ENCODE assay signal across 8 cellular contexts in the genomic region with DNA sequence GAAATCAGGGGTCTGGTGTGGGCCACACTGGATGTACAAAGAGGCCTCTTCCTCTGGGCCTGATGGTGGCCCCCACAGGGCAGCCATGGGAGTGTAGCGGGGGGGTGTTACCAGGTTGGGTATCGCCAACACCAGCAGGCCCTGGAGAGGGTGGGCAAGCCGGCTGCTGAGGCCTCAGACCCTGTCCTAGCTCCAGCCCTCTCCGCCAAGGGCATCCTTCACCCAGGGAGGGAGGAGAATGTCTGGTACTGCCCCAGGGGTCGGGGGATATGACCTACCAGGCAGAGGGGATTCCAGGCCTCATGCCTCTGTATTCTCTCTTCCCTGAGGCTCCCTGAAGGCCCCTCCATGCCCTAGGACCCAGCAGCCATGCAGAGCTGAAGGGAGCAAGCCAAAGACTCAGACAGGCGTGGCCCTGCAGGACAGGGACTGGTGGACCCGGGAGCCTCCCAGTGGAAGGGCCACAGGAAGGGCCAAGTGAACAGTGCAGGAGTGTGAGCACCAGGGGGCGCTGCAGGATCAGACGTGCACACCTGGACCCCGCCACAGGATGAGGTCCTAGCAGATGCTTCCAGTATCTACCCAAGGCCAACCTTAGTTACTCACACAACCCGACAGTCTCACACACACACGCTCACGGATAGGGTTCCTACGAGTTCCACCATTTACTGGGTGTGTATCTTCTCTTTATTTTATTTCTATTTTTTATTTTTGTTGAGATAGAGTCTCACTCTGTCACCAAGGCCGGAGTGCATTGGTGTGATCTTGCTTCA. TPM values are rescaled to one million over a fixed set of nuclear protein-coding genes. Genes with fewer than 3 reads are reported as not detected.
A peak's percentile ranks its signal among the peaks of the same experiment; 100 is the strongest.
DNase-seq lines count a peak whose midpoint lies in the region; ATAC-seq and TF ChIP-seq lines count a peak whose summit lies in the region.

No MANE protein-coding gene starts in this region.

- peak; percentile 83 for DNase-seq in CD14-positive monocyte (ENCODE audit: low spot score)
- DNase-seq in LoVo (ENCODE audit: low spot score), result peak; percentile 86
- peak; percentile 66 for DNase-seq in SHP77 treated with DMSO at 0.1 percent for 48 hours (lab: John Stamatoyannopoulos, UW)
- DNase-seq in activated T-helper 2 cell treated with anti-CD3 and anti-CD28 coated beads, Interferon-gamma antibody, Interleukin-2, Interleukin-4, amounts not matched to agents 10 μg/mL and 5 μg/mL and 100 μg/mL, durations not matched to agents 14 hours and 24 hours and 36 hours (ENCODE audit: low spot score), result peak; percentile 83
- peak; percentile 65 to 89 for DNase-seq in foreskin fibroblast
- peak; percentile 70 for DNase-seq in occipital lobe (lab: John Stamatoyannopoulos, UW)
- peak; percentile 94 to 95 for DNase-seq in suprapubic skin (ENCODE audit: low spot score in 2 of 2)

- H3K27me3 Mint-ChIP-seq in CD14-positive monocyte (ENCODE audit: low read depth in 3 of 3), result peaks cover 17 to 33% (median 20%) of the 10 kb centered on the region in 3 donors
- H3K27me3 Mint-ChIP-seq in activated T-helper 2 cell treated with anti-CD3 and anti-CD28 coated beads, Interferon-gamma antibody, Interleukin-2, Interleukin-4, amounts not matched to agents 10 μg/mL and 5 μg/mL and 100 μg/mL, durations not matched to agents 14 hours and 24 hours and 36 hours (ENCODE audit: low read depth), result no peaks in the 10 kb centered on the region

- H3K4me3 ChIP-seq in foreskin fibroblast (ENCODE audit: low read depth in 1 of 2, low read length in 2 of 2) (no peak overlapping the region), suprapubic skin (no peak overlapping the region)

- H3K9me3 Mint-ChIP-seq in CD14-positive monocyte, result no peaks in the 10 kb centered on the region
- no peaks in the 10 kb centered on the region for H3K9me3 Mint-ChIP-seq in activated T-helper 2 cell treated with anti-CD3 and anti-CD28 coated beads, Interferon-gamma antibody, Interleukin-2, Interleukin-4, amounts not matched to agents 10 μg/mL and 5 μg/mL and 100 μg/mL, durations not matched to agents 14 hours and 24 hours and 36 hours

- H3K4me3 Mint-ChIP-seq in CD14-positive monocyte, result no peak overlapping the region
- no peak overlapping the region for H3K4me3 Mint-ChIP-seq in activated T-helper 2 cell treated with anti-CD3 and anti-CD28 coated beads, Interferon-gamma antibody, Interleukin-2, Interleukin-4, amounts not matched to agents 10 μg/mL and 5 μg/mL and 100 μg/mL, durations not matched to agents 14 hours and 24 hours and 36 hours (ENCODE audit: low read depth)

- no peak for TF ChIP-seq EP300 in suprapubic skin (IDR thresholded peaks at IDR 0.05)

- H3K27ac ChIP-seq in suprapubic skin, result no peak overlapping the region

- TF ChIP-seq POLR2A in suprapubic skin (IDR thresholded peaks at IDR 0.05), result no peak

- H3K27me3 ChIP-seq in suprapubic skin, result no peaks in the 10 kb centered on the region

- no peak overlapping the region for H3K27ac Mint-ChIP-seq in CD14-positive monocyte
- peak overlapping the region; percentile 68 for H3K27ac Mint-ChIP-seq in activated T-helper 2 cell treated with anti-CD3 and anti-CD28 coated beads, Interferon-gamma antibody, Interleukin-2, Interleukin-4, amounts not matched to agents 10 μg/mL and 5 μg/mL and 100 μg/mL, durations not matched to agents 14 hours and 24 hours and 36 hours

- intact Hi-C loops in CD14-positive monocyte (cut with micrococcal nuclease), result loop anchor here (2.0 kb wide), 1 partner anchor 177 kb away; no protein-coding TSS in a partner anchor
- intact Hi-C loops in activated T-helper 2 cell treated with anti-CD3 and anti-CD28 coated beads, Interferon-gamma antibody, Interleukin-2, Interleukin-4, amounts not matched to agents 10 μg/mL and 5 μg/mL and 100 μg/mL, durations not matched to agents 14 hours and 24 hours and 36 hours (cut with micrococcal nuclease), result loop anchor here (1.0 to 5.0 kb wide), 3 partner anchors 38 to 195 kb away; partner anchors contain the start of gene NOL3

- peak; percentile 97 for TF ChIP-seq CTCF in CD14-positive monocyte (IDR thresholded peaks at IDR 0.05)
- TF ChIP-seq CTCF in foreskin fibroblast (IDR thresholded peaks at IDR 0.05; ENCODE audit: low read depth, low read length), result peak; percentile 90
- TF ChIP-seq CTCF in suprapubic skin (IDR thresholded peaks at IDR 0.05), result peak; percentile 90 to 94

- H3K36me3 Mint-ChIP-seq in CD14-positive monocyte, result no peaks in the 10 kb centered on the region
- peaks cover 17% of the 10 kb centered on the region for H3K36me3 Mint-ChIP-seq in activated T-helper 2 cell treated with anti-CD3 and anti-CD28 coated beads, Interferon-gamma antibody, Interleukin-2, Interleukin-4, amounts not matched to agents 10 μg/mL and 5 μg/mL and 100 μg/mL, durations not matched to agents 14 hours and 24 hours and 36 hours (ENCODE audit: low read depth)

- H3K4me1 Mint-ChIP-seq in CD14-positive monocyte, result peaks cover 7% of the 10 kb centered on the region
- peaks cover 50% of the 10 kb centered on the region for H3K4me1 Mint-ChIP-seq in activated T-helper 2 cell treated with anti-CD3 and anti-CD28 coated beads, Interferon-gamma antibody, Interleukin-2, Interleukin-4, amounts not matched to agents 10 μg/mL and 5 μg/mL and 100 μg/mL, durations not matched to agents 14 hours and 24 hours and 36 hours (ENCODE audit: low read depth)

- H3K4me1 ChIP-seq in suprapubic skin, result peaks cover 17% of the 10 kb centered on the region

- peak; percentile 72 for ATAC-seq in GM21390 (IDR thresholded peaks at IDR 0.05; ENCODE audit: unreplicated experiment)

- 30% methylated on average over 15 of the region's 15 CpGs for whole genome bisulfite sequencing in suprapubic skin

- no peaks in the 10 kb centered on the region for H3K9me3 ChIP-seq in suprapubic skin

- no peaks in the 10 kb centered on the region for H3K36me3 ChIP-seq in suprapubic skin

RNA-seq across cellular contexts. Expression of gene CES4A, which starts 10.9 kb away (rescaled TPM):
- 1 to 10 TPM; 3.3 to 4.1 TPM for polyA plus RNA-seq in CD14-positive monocyte
- 29.8 and 30.1 TPM in 2 replicates for total RNA-seq in activated T-helper 2 cell treated with anti-CD3 and anti-CD28 coated beads, Interferon-gamma antibody, Interleukin-2, Interleukin-4, amounts not matched to agents 10 μg/mL and 5 μg/mL and 100 μg/mL, durations not matched to agents 14 hours and 24 hours and 36 hours
- 15.4 TPM for total RNA-seq in occipital lobe
- total RNA-seq in suprapubic skin, result 100 to 1,000 TPM in 2 of 4 donors, 10 to 100 TPM in 2; 47.2 to 148 (median 99.9) TPM

RNA-seq across cellular contexts. Expression of gene CES3, which starts 16.5 kb away (rescaled TPM):
- polyA plus RNA-seq in CD14-positive monocyte, result not detected
- total RNA-seq in activated T-helper 2 cell treated with anti-CD3 and anti-CD28 coated beads, Interferon-gamma antibody, Interleukin-2, Interleukin-4, amounts not matched to agents 10 μg/mL and 5 μg/mL and 100 μg/mL, durations not matched to agents 14 hours and 24 hours and 36 hours, result 9.4 and 10.6 TPM in 2 replicates
- total RNA-seq in occipital lobe (0.78 TPM), suprapubic skin (1 to 10 TPM in 3 of 4 donors, not detected in 1; 1.4 to 2.2 (median 1.5) TPM)

RNA-seq across cellular contexts. Expression of gene CES2, which starts 42.2 kb away (rescaled TPM):
- polyA plus RNA-seq in CD14-positive monocyte, result 10 to 100 TPM; 14.0 to 23.2 TPM
- total RNA-seq in activated T-helper 2 cell treated with anti-CD3 and anti-CD28 coated beads, Interferon-gamma antibody, Interleukin-2, Interleukin-4, amounts not matched to agents 10 μg/mL and 5 μg/mL and 100 μg/mL, durations not matched to agents 14 hours and 24 hours and 36 hours, result 35.3 and 36.8 TPM in 2 replicates
- total RNA-seq in occipital lobe, result 24.6 TPM
- total RNA-seq in suprapubic skin, result 10 to 100 TPM; 33.6 to 56.0 (median 42.3) TPM

RNA-seq across cellular contexts. Expression of gene CIAO2B, which starts 43.3 kb away (rescaled TPM):
- polyA plus RNA-seq in CD14-positive monocyte, result 100 to 1,000 TPM; 121 to 132 TPM
- total RNA-seq in activated T-helper 2 cell treated with anti-CD3 and anti-CD28 coated beads, Interferon-gamma antibody, Interleukin-2, Interleukin-4, amounts not matched to agents 10 μg/mL and 5 μg/mL and 100 μg/mL, durations not matched to agents 14 hours and 24 hours and 36 hours, result 161 and 165 TPM in 2 replicates
- total RNA-seq in occipital lobe (80.5 TPM), suprapubic skin (10 to 100 TPM; 34.4 to 69.0 (median 45.0) TPM)

RNA-seq across cellular contexts. Expression of gene CBFB, which starts 51.4 kb away (rescaled TPM):
- polyA plus RNA-seq in CD14-positive monocyte, result 10 to 100 TPM; 28.3 to 45.4 TPM
- 156 and 159 TPM in 2 replicates for total RNA-seq in activated T-helper 2 cell treated with anti-CD3 and anti-CD28 coated beads, Interferon-gamma antibody, Interleukin-2, Interleukin-4, amounts not matched to agents 10 μg/mL and 5 μg/mL and 100 μg/mL, durations not matched to agents 14 hours and 24 hours and 36 hours
- 65.4 TPM for total RNA-seq in occipital lobe
- 10 to 100 TPM; 28.2 to 68.3 (median 46.6) TPM for total RNA-seq in suprapubic skin
